8 cellular contexts compared by ENCODE assay signal in the genomic region with DNA sequence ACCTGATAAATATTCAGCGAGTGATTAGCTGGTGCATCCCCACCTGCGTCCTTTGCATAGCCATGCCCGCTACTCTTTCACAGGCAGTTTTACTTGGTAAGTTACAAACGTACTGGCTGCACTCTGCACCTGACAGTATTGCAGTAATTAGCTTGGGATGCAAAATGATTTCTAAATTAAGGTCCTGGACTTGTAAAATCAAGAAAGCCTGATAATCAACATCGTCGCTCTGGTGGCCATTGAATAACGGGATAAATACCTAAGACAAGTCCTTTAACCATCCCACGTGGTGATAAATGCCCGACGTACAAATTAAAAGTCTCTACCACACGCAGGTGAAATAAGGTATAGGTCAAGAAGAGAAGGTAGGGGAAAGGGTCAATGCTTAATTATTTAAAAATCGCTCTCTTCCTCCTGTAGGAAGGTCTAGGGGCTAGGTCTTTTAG. TPM values are rescaled to one million over a fixed set of nuclear protein-coding genes. Genes with fewer than 3 reads are reported as not detected.
DNase-seq lines count a peak whose midpoint lies in the region; ATAC-seq, FAIRE-seq and TF ChIP-seq lines count a peak whose summit lies in the region.

No MANE protein-coding gene starts in this region.

- no peaks in the 10 kb centered on the region for H3K27me3 ChIP-seq in bronchial epithelial cell (ENCODE audit: control insufficient read depth, insufficient read depth, low read length)

- intact Hi-C loops in mucosa of descending colon (cut with DNase I, micrococcal nuclease): no loop called here

- FAIRE-seq in bronchial epithelial cell (lab: Jason Lieb, UNC): no peak

- peak overlapping the region; percentile 81 for H3K4me3 ChIP-seq in bronchial epithelial cell (ENCODE audit: low read depth, low read length)
- H3K4me3 ChIP-seq in mucosa of descending colon: peak overlapping the region; percentile 32

- no peak for TF ChIP-seq CTCF in 22Rv1 (IDR thresholded peaks at IDR 0.05)
- no peak for TF ChIP-seq CTCF in bronchial epithelial cell (IDR thresholded peaks at IDR 0.05; ENCODE audit: insufficient read depth, low read length, severe bottlenecking)
- TF ChIP-seq CTCF in mucosa of descending colon (IDR thresholded peaks at IDR 0.05): no peak

- H3K9me3 ChIP-seq in mucosa of descending colon: no peaks in the 10 kb centered on the region

- peak overlapping the region; percentile 44; the same call in 1 of the 2 replicates for H3K27ac ChIP-seq in 22Rv1

- H3K4me1 ChIP-seq in mucosa of descending colon (ENCODE audit: low read depth): peaks cover 6% of the 10 kb centered on the region

- H3K36me3 ChIP-seq in bronchial epithelial cell (ENCODE audit: control insufficient read depth, insufficient read depth, low read length) (no peaks in the 10 kb centered on the region), mucosa of descending colon (ENCODE audit: low read depth) (no peaks in the 10 kb centered on the region)

- DNase-seq in HT-29 (ENCODE audit: low spot score): peak; percentile 13
- DNase-seq in bronchial epithelial cell (ENCODE audit: low read depth): no peak
- no peak for DNase-seq in mucosa of descending colon
- no peak for DNase-seq in stimulated activated naive CD4-positive, alpha-beta T cell treated with Interleukin-2 at 50 U/mL for 16 hours (lab: John Stamatoyannopoulos, UW)
- DNase-seq in NK-92 (lab: John Stamatoyannopoulos, UW; ENCODE audit: unreplicated experiment): no peak
- DNase-seq in A172 (ENCODE audit: low spot score): no peak

- ATAC-seq in mucosa of descending colon (no peak), GM18519 (IDR thresholded peaks at IDR 0.05; ENCODE audit: low FRiP score, unreplicated experiment) (no peak)

RNA-seq across cellular contexts. Expression of a gene that starts 1.0 kb away (rescaled TPM):
- 6.6 and 7.1 TPM in 2 replicates for total RNA-seq in HT-29 (2014; rRNA removed; shearing (Covaris generic))
- total RNA-seq in bronchial epithelial cell (3.1 and 4.7 TPM in 2 replicates), mucosa of descending colon (10 to 100 TPM; 42.3 to 77.7 (median 56.3) TPM)
- 21.6 and 24.2 TPM in 2 replicates for total RNA-seq in A172 (2014; rRNA removed; shearing (Covaris generic))
